ENCODE assay signal across 8 cellular contexts in the genomic region with DNA sequence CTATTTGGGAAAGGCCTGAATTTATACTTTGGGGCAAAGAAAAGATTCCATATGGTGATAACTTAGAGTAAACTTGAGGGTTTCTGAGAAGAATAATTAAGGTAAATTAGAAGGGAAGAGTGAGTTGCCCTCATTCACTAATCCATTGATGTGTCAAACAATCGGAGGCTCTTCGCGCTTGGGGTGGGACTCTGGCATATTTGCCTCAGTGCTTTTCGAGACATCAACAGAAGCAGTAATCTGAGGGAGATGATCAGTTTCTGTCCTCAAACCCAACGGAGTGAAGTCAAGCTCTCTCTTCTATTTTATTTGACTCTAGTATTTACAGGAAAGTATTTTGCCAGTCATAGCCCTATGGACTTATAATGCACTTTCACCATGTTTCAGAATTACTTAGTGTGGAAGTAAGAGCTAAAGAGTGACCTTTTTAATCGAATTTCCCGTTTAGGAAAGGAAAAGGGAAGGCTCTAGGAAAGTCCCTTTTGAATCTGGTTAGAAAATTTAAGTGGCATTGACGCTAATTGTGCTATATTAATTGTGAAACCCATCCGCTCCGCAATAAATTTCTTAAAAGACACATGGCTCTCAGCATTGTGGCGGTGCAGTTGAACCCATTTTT. TPM values are rescaled to one million over a fixed set of nuclear protein-coding genes. Genes with fewer than 3 reads are reported as not detected.
A peak's percentile ranks its signal among the peaks of the same experiment; 100 is the strongest.
DNase-seq lines count a peak whose midpoint lies in the region; ATAC-seq lines count a peak whose summit lies in the region.

No MANE protein-coding gene starts in this region.

- H3K4me3 ChIP-seq in iPS-18c (ENCODE audit: insufficient read depth, low read depth, low read length), result peak overlapping the region; percentile 96

- peaks cover 36% of the 10 kb centered on the region for H3K4me1 Mint-ChIP-seq in activated T-cell treated with anti-CD3 and anti-CD28 coated beads, Interleukin-2, amount 50 U/mL, for 24 hours (ENCODE audit: low read depth)
- H3K4me1 Mint-ChIP-seq in activated CD8-positive, alpha-beta T cell treated with anti-CD3 and anti-CD28 coated beads, Interleukin-2, amount 10 ng/mL, durations not matched to agents 7 days and 5 days (ENCODE audit: low read depth), result peaks cover 31% of the 10 kb centered on the region
- H3K4me1 Mint-ChIP-seq in stimulated activated naive B cell treated with anti-CD40 and anti-IgM and Interleukin-4, amounts not matched to agents 10 μg/mL and 1 μg/mL and 100 μg/mL, for 72 hours, result peaks cover 16 to 46% of the 10 kb centered on the region in 2 donors

- H3K36me3 Mint-ChIP-seq in activated T-cell treated with anti-CD3 and anti-CD28 coated beads, Interleukin-2, amount 50 U/mL, for 24 hours (ENCODE audit: low read depth), result peaks cover 53% of the 10 kb centered on the region
- H3K36me3 Mint-ChIP-seq in activated CD8-positive, alpha-beta T cell treated with anti-CD3 and anti-CD28 coated beads, Interleukin-2, amount 10 ng/mL, durations not matched to agents 7 days and 5 days (ENCODE audit: low read depth), result peaks cover 28% of the 10 kb centered on the region
- H3K36me3 Mint-ChIP-seq in stimulated activated naive B cell treated with anti-CD40 and anti-IgM and Interleukin-4, amounts not matched to agents 10 μg/mL and 1 μg/mL and 100 μg/mL, for 72 hours, result peaks cover 14 to 25% of the 10 kb centered on the region in 2 donors

- ATAC-seq in activated CD8-positive, alpha-beta T cell treated with anti-CD3 and anti-CD28 coated beads, Interleukin-2, amount 10 ng/mL, durations not matched to agents 7 days and 5 days, result no peak
- ATAC-seq in stimulated activated naive B cell treated with anti-CD40 and anti-IgM and Interleukin-4, amounts not matched to agents 10 μg/mL and 1 μg/mL and 100 μg/mL, for 72 hours (replicated peaks), result no peak
- no peak for ATAC-seq in HG02981 (IDR thresholded peaks at IDR 0.05; ENCODE audit: unreplicated experiment)

- H3K27me3 Mint-ChIP-seq in activated T-cell treated with anti-CD3 and anti-CD28 coated beads, Interleukin-2, amount 50 U/mL, for 24 hours, result no peaks in the 10 kb centered on the region
- H3K27me3 Mint-ChIP-seq in activated CD8-positive, alpha-beta T cell treated with anti-CD3 and anti-CD28 coated beads, Interleukin-2, amount 10 ng/mL, durations not matched to agents 7 days and 5 days (ENCODE audit: low read depth), result no peaks in the 10 kb centered on the region
- H3K27me3 Mint-ChIP-seq in stimulated activated naive B cell treated with anti-CD40 and anti-IgM and Interleukin-4, amounts not matched to agents 10 μg/mL and 1 μg/mL and 100 μg/mL, for 72 hours, result no peaks in the 10 kb centered on the region

- DNase-seq in activated T-cell treated with anti-CD3 and anti-CD28 coated beads, Interleukin-2, amount 50 U/mL, for 24 hours, result no peak
- DNase-seq in activated T-cell treated with anti-CD3 and anti-CD28 coated beads for 4 hours, result no peak
- no peak for DNase-seq in activated CD8-positive, alpha-beta T cell treated with anti-CD3 and anti-CD28 coated beads, Interleukin-2, amount 10 ng/mL, durations not matched to agents 7 days and 5 days
- DNase-seq in stimulated activated naive B cell treated with anti-CD40 and anti-IgM and Interleukin-4, amounts not matched to agents 10 μg/mL and 1 μg/mL and 100 μg/mL, for 72 hours, result no peak
- DNase-seq in glomerular visceral epithelial cell (ENCODE audit: extremely low spot score), result no peak
- no peak for DNase-seq in iPS-NIHi7 (ENCODE audit: extremely low spot score)

- no peaks in the 10 kb centered on the region for H3K9me3 ChIP-seq in iPS-18c (ENCODE audit: control insufficient read depth, insufficient read depth, low read length)

- H3K9me3 Mint-ChIP-seq in activated T-cell treated with anti-CD3 and anti-CD28 coated beads, Interleukin-2, amount 50 U/mL, for 24 hours, result no peaks in the 10 kb centered on the region
- no peaks in the 10 kb centered on the region for H3K9me3 Mint-ChIP-seq in activated CD8-positive, alpha-beta T cell treated with anti-CD3 and anti-CD28 coated beads, Interleukin-2, amount 10 ng/mL, durations not matched to agents 7 days and 5 days (ENCODE audit: insufficient read depth)
- H3K9me3 Mint-ChIP-seq in stimulated activated naive B cell treated with anti-CD40 and anti-IgM and Interleukin-4, amounts not matched to agents 10 μg/mL and 1 μg/mL and 100 μg/mL, for 72 hours, result no peaks in the 10 kb centered on the region

- CTCF ChIA-PET in activated CD8-positive, alpha-beta T cell treated with anti-CD3 and anti-CD28 coated beads, Interleukin-2, amount 10 ng/mL, durations not matched to agents 7 days and 5 days (lab: Charles Lee), result interaction anchor here (1.5 to 4.4 kb wide), 8 partner anchors 17 to 149 kb away, joined by 3 to 29 read pairs (median 7); no protein-coding TSS in a partner anchor

- H3K27ac Mint-ChIP-seq in activated T-cell treated with anti-CD3 and anti-CD28 coated beads, Interleukin-2, amount 50 U/mL, for 24 hours, result peak overlapping the region; percentile 98
- peak overlapping the region; percentile 94 for H3K27ac Mint-ChIP-seq in activated CD8-positive, alpha-beta T cell treated with anti-CD3 and anti-CD28 coated beads, Interleukin-2, amount 10 ng/mL, durations not matched to agents 7 days and 5 days
- H3K27ac Mint-ChIP-seq in stimulated activated naive B cell treated with anti-CD40 and anti-IgM and Interleukin-4, amounts not matched to agents 10 μg/mL and 1 μg/mL and 100 μg/mL, for 72 hours, result peak overlapping the region; percentile 97

- POLR2A ChIA-PET in activated CD8-positive, alpha-beta T cell treated with anti-CD3 and anti-CD28 coated beads, Interleukin-2, amount 10 ng/mL, durations not matched to agents 7 days and 5 days (lab: Charles Lee), result interaction anchor here (0.7 to 2.4 kb wide), 6 partner anchors 26 to 311 kb away, joined by 3 to 15 read pairs (median 7); partner anchors contain the start of genes ADGRF3, ASXL2 and SELENOI

- H3K4me3 Mint-ChIP-seq in activated T-cell treated with anti-CD3 and anti-CD28 coated beads, Interleukin-2, amount 50 U/mL, for 24 hours, result peak overlapping the region; percentile 96
- H3K4me3 Mint-ChIP-seq in activated CD8-positive, alpha-beta T cell treated with anti-CD3 and anti-CD28 coated beads, Interleukin-2, amount 10 ng/mL, durations not matched to agents 7 days and 5 days, result peak overlapping the region; percentile 90
- H3K4me3 Mint-ChIP-seq in stimulated activated naive B cell treated with anti-CD40 and anti-IgM and Interleukin-4, amounts not matched to agents 10 μg/mL and 1 μg/mL and 100 μg/mL, for 72 hours, result peak overlapping the region; percentile 93 to 97

RNA-seq across cellular contexts. Expression of gene RAB10, which starts 1.3 kb away (rescaled TPM):
- 100 to 1,000 TPM; 110 to 115 TPM for total RNA-seq in activated CD8-positive, alpha-beta T cell treated with anti-CD3 and anti-CD28 coated beads, Interleukin-2, amount 10 ng/mL, durations not matched to agents 7 days and 5 days

RNA-seq across cellular contexts. Expression of gene KIF3C, which starts 52.9 kb away (rescaled TPM):
- total RNA-seq in activated CD8-positive, alpha-beta T cell treated with anti-CD3 and anti-CD28 coated beads, Interleukin-2, amount 10 ng/mL, durations not matched to agents 7 days and 5 days, result 10 to 100 TPM; 11.3 to 13.4 TPM
